Comparison of ENCODE assay signal across 20 cellular contexts in genomic region chrX:155871934-155872333, GRCh38.
"Had no signal": no experiment of that assay in that cellular context is flagged by ENCODE, and none has a peak within 500 bp of the region (broad histone marks: within the 10 kb centered on the region; RNA-seq: fewer than 3 reads in every experiment).

No MANE protein-coding gene starts in this region.

- H3K27ac Mint-ChIP-seq: activated CD4-positive, alpha-beta memory T cell treated with anti-CD3 and anti-CD28 coated beads, Interleukin-2, amount 10 ng/mL, durations not matched to agents 7 days and 5 days; activated naive CD4-positive, alpha-beta T cell treated with anti-CD3 and anti-CD28 coated beads, Interleukin-2, amount 10 ng/mL, durations not matched to agents 7 days and 5 days; naive thymus-derived CD4-positive, alpha-beta T cell had no signal

- H3K36me3 Mint-ChIP-seq: activated naive CD4-positive, alpha-beta T cell treated with anti-CD3 and anti-CD28 coated beads, Interleukin-2, amount 10 ng/mL, durations not matched to agents 7 days and 5 days had no signal

- H3K4me3 Mint-ChIP-seq: activated CD4-positive, alpha-beta memory T cell treated with anti-CD3 and anti-CD28 coated beads, Interleukin-2, amount 10 ng/mL, durations not matched to agents 7 days and 5 days; activated naive CD4-positive, alpha-beta T cell treated with anti-CD3 and anti-CD28 coated beads, Interleukin-2, amount 10 ng/mL, durations not matched to agents 7 days and 5 days; naive thymus-derived CD4-positive, alpha-beta T cell; neural crest cell had no signal

- H3K4me1 ChIP-seq: esophagus muscularis mucosa, gastrocnemius medialis, left ventricle myocardium inferior, sigmoid colon, testis, uterus had no signal

- H3K36me3 ChIP-seq: esophagus muscularis mucosa, gastrocnemius medialis, left ventricle myocardium inferior, sigmoid colon, uterus had no signal

- H3K27me3 ChIP-seq: testis, uterus had no signal

- H3K27ac ChIP-seq: coronary artery, esophagus muscularis mucosa, gastrocnemius medialis, left ventricle myocardium inferior, sigmoid colon, testis, uterus had no signal

- H3K4me3 ChIP-seq: coronary artery, esophagus muscularis mucosa, gastrocnemius medialis, left ventricle myocardium inferior, sigmoid colon, testis, uterus had no signal

- ATAC-seq: gastrocnemius medialis; naive thymus-derived CD4-positive, alpha-beta T cell had no signal

- FAIRE-seq: bronchial epithelial cell had no signal

- H3K4me1 Mint-ChIP-seq: activated naive CD4-positive, alpha-beta T cell treated with anti-CD3 and anti-CD28 coated beads, Interleukin-2, amount 10 ng/mL, durations not matched to agents 7 days and 5 days; neural crest cell had no signal

- H3K9me3 ChIP-seq: gastrocnemius medialis, testis, uterus had no signal

- DNase-seq: activated CD4-positive, alpha-beta memory T cell treated with anti-CD3 and anti-CD28 coated beads, Interleukin-2, amount 10 ng/mL, durations not matched to agents 7 days and 5 days; activated CD4-positive, alpha-beta T cell treated with anti-CD3 and anti-CD28 coated beads for 48 hours; activated effector memory CD4-positive, alpha-beta T cell treated with anti-CD3 and anti-CD28 coated beads, Interleukin-2, amount 50 U/mL, for 16 hours; activated naive CD4-positive, alpha-beta T cell treated with anti-CD3 and anti-CD28 coated beads, Interleukin-2, amount 10 ng/mL, durations not matched to agents 7 days and 5 days; amygdala; gastrocnemius medialis; hippocampal formation; left ventricle myocardium inferior; naive thymus-derived CD4-positive, alpha-beta T cell; occipital lobe; sigmoid colon; stimulated activated CD4-positive, alpha-beta T cell treated with anti-CD3 and anti-CD28 coated beads, Interleukin-2, amount 100 ng/mL, for 48 hours; stimulated activated naive CD4-positive, alpha-beta T cell; testis; trophoblast cell; uterus had no signal
